21 cellular contexts compared by ENCODE assay signal in the genomic region with DNA sequence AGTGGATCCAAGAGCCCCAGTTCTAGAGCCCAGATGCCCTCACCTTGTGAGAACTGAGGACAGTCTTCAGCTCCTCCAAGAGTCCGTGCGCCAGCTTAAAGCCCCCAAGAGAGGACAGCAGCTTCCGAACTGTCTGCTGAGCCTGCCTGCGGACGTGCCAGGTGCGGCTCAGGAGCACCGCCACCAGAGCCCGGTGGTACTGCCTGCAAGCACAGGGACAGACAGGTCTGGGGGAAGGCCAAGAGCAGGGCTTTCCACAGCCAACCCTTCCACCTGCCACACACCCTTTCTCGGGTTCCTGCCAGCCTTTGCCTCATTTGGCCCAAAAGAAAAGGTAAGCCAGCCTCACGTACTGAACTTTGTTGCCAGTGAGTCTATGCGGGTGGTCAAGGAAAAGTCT. TPM values are rescaled to one million over a fixed set of nuclear protein-coding genes. Genes with fewer than 3 reads are reported as not detected.
DNase-seq lines count a peak whose midpoint lies in the region; ATAC-seq and TF ChIP-seq lines count a peak whose summit lies in the region.
"Had no signal": no experiment of that assay in that cellular context is flagged by ENCODE, and none has a peak within 500 bp of the region (broad histone marks: within the 10 kb centered on the region; RNA-seq: fewer than 3 reads in every experiment).

No MANE protein-coding gene starts in this region.

- no peak overlapping the region for H3K4me2 ChIP-seq in SU-DHL-6 (ENCODE audit: low read depth, low read length, poor library complexity, severe bottlenecking)

- no peak overlapping the region for H3K9ac ChIP-seq in SU-DHL-6 (ENCODE audit: low read length)

- peaks cover 40% of the 10 kb centered on the region for H3K36me3 Mint-ChIP-seq in activated CD4-positive, alpha-beta T cell treated with anti-CD3 and anti-CD28 coated beads, Interleukin-2, amount 10 ng/mL, durations not matched to agents 7 days and 5 days (ENCODE audit: low read depth)

- no peak for TF ChIP-seq CTCF in SU-DHL-6 (IDR thresholded peaks at IDR 0.05; ENCODE audit: insufficient read depth, low read length, poor library complexity, severe bottlenecking)

- H3K79me2 ChIP-seq in SU-DHL-6 (ENCODE audit: insufficient read depth, low read length), result no peaks in the 10 kb centered on the region

- H3K4me3 ChIP-seq in SU-DHL-6 (ENCODE audit: insufficient read depth, low read length, poor library complexity, severe bottlenecking), result no peak overlapping the region

- H2AFZ ChIP-seq in SU-DHL-6 (ENCODE audit: low read depth, low read length, severe bottlenecking), result no peak overlapping the region

- H3K9me2 ChIP-seq in SU-DHL-6 (replicated peaks; ENCODE audit: insufficient read depth, low read length), result no peaks in the 10 kb centered on the region

- H3K4me3 Mint-ChIP-seq in activated CD4-positive, alpha-beta T cell treated with anti-CD3 and anti-CD28 coated beads, Interleukin-2, amount 10 ng/mL, durations not matched to agents 7 days and 5 days, result no peak overlapping the region

- H3K4me1 Mint-ChIP-seq in activated CD4-positive, alpha-beta T cell treated with anti-CD3 and anti-CD28 coated beads, Interleukin-2, amount 10 ng/mL, durations not matched to agents 7 days and 5 days, result no peaks in the 10 kb centered on the region

- no peaks in the 10 kb centered on the region for H4K20me1 ChIP-seq in SU-DHL-6 (ENCODE audit: low read depth, low read length)

- no peaks in the 10 kb centered on the region for H3K9me3 ChIP-seq in SU-DHL-6 (ENCODE audit: insufficient read depth, low read length)

- POLR2A ChIA-PET in activated CD4-positive, alpha-beta T cell treated with anti-CD3 and anti-CD28 coated beads, Interleukin-2, amount 10 ng/mL, durations not matched to agents 7 days and 5 days (lab: Charles Lee), result no interaction called here

- DNase-seq in activated CD4-positive, alpha-beta T cell treated with anti-CD3 and anti-CD28 coated beads, Interleukin-2, amount 10 ng/mL, durations not matched to agents 7 days and 5 days, result no peak
- DNase-seq in activated CD4-positive, alpha-beta T cell treated with anti-CD3 and anti-CD28 coated beads, Interleukin-2, amount 50 U/mL, for 48 hours, result no peak
- DNase-seq in cerebellum (ENCODE audit: low spot score) (peak; percentile 88), NCI-H1092 (lab: John Stamatoyannopoulos, UW) (no peak)
- DNase-seq in stimulated activated CD4-positive, alpha-beta T cell treated with anti-CD3 and anti-CD28 coated beads, Interleukin-1b, Interleukin-23, amount 100 ng/mL, for 48 hours, result no peak
- DNase-seq: Calu3; DND-41; HCEC 1CT; Kasumi-1; NCI-H1105; NCI-H1436 treated with DMSO at 0.1 percent for 48 hours; NCI-H1930; NCI-H446 treated with DMSO at 0.1 percent for 48 hours; NCI-H526; NCI-H82; NK-92 treated with Interleukin-12 subunit alpha and Interleukin-12 subunit beta, amount 100 ng/mL, for 24 hours; SHP77 had no signal

- peak overlapping the region; percentile 94 for H3K27ac ChIP-seq in SU-DHL-6 (ENCODE audit: low read depth, low read length)
- H3K27ac ChIP-seq: 22Rv1, RWPE1 had no signal

- peaks cover 9% of the 10 kb centered on the region; the same call in 1 of the 2 replicates for H3K36me3 ChIP-seq in SU-DHL-6 (ENCODE audit: low read length)

- peak overlapping the region; percentile 19 for H3K27ac Mint-ChIP-seq in activated CD4-positive, alpha-beta T cell treated with anti-CD3 and anti-CD28 coated beads, Interleukin-2, amount 10 ng/mL, durations not matched to agents 7 days and 5 days

- no peaks in the 10 kb centered on the region for H3K27me3 ChIP-seq in SU-DHL-6 (ENCODE audit: low read length)

- no peaks in the 10 kb centered on the region for H3K27me3 Mint-ChIP-seq in activated CD4-positive, alpha-beta T cell treated with anti-CD3 and anti-CD28 coated beads, Interleukin-2, amount 10 ng/mL, durations not matched to agents 7 days and 5 days

- H3F3A ChIP-seq in SU-DHL-6 (ENCODE audit: insufficient read depth), result peaks cover 31% of the 10 kb centered on the region

- CTCF ChIA-PET in activated CD4-positive, alpha-beta T cell treated with anti-CD3 and anti-CD28 coated beads, Interleukin-2, amount 10 ng/mL, durations not matched to agents 7 days and 5 days (lab: Charles Lee), result interaction anchor here (0.6 to 1.2 kb wide), 5 partner anchors 24 to 276 kb away, joined by 3 to 5 read pairs (median 4); partner anchors contain the start of gene RPLP0

- H3K9me3 Mint-ChIP-seq in activated CD4-positive, alpha-beta T cell treated with anti-CD3 and anti-CD28 coated beads, Interleukin-2, amount 10 ng/mL, durations not matched to agents 7 days and 5 days, result no peaks in the 10 kb centered on the region

- ATAC-seq in esophagus mucosa, result no peak

RNA-seq across cellular contexts. Expression of gene GCN1, which starts 30.2 kb away (rescaled TPM):
- 10 to 100 TPM; 90.2 to 95.5 TPM for total RNA-seq in activated CD4-positive, alpha-beta T cell treated with anti-CD3 and anti-CD28 coated beads, Interleukin-2, amount 10 ng/mL, durations not matched to agents 7 days and 5 days
- total RNA-seq in cerebellum (73.6 TPM), esophagus mucosa (65.0 TPM)

RNA-seq across cellular contexts. Expression of gene RPLP0, which starts 36.6 kb away (rescaled TPM):
- 1,000 to 10,000 TPM; 1,972 to 2,164 TPM for total RNA-seq in activated CD4-positive, alpha-beta T cell treated with anti-CD3 and anti-CD28 coated beads, Interleukin-2, amount 10 ng/mL, durations not matched to agents 7 days and 5 days
- total RNA-seq in cerebellum (1,131 TPM), esophagus mucosa (3,286 TPM)

RNA-seq across cellular contexts. Expression of gene RAB35, which starts 47.7 kb away (rescaled TPM):
- total RNA-seq in activated CD4-positive, alpha-beta T cell treated with anti-CD3 and anti-CD28 coated beads, Interleukin-2, amount 10 ng/mL, durations not matched to agents 7 days and 5 days, result 10 to 100 TPM; 76.5 TPM
- total RNA-seq in cerebellum (21.5 TPM), esophagus mucosa (57.7 TPM)
